In the genomic region with DNA sequence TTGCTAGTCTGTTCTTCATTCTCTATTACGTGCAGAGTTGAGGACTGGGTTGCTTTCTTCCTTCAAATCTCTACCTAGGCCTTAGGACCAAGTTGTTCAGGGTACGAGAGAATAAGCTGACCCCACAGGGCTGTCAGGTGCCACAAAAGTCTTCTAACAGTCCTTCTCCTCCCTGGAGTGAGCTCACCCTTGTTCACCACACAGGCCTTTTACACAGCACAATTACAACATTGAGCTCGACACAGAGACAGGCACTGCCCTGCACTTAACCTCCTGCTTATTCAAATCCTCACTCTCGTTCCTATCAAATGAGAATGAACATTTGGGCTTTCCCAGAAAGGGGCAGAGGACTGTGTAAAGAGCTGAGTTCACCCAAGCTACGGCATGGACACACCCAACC, we compare ENCODE assay signal across 14 cellular contexts. TPM values are rescaled to one million over a fixed set of nuclear protein-coding genes. Genes with fewer than 3 reads are reported as not detected.
A peak's percentile ranks its signal among the peaks of the same experiment; 100 is the strongest.
DNase-seq lines count a peak whose midpoint lies in the region; ATAC-seq, FAIRE-seq and TF ChIP-seq lines count a peak whose summit lies in the region.
"Had no signal": no experiment of that assay in that cellular context is flagged by ENCODE, and none has a peak within 500 bp of the region (broad histone marks: within the 10 kb centered on the region; RNA-seq: fewer than 3 reads in every experiment).

No MANE protein-coding gene starts in this region.

- FAIRE-seq in GM12892 (lab: Jason Lieb, UNC) = no peak
- FAIRE-seq: frontal cortex had no signal

- intact Hi-C loops in CD14-positive monocyte (cut with micrococcal nuclease) = no loop called here
- intact Hi-C loops in natural killer cell (cut with micrococcal nuclease) = no loop called here

- H3K4me3 Mint-ChIP-seq in CD14-positive monocyte (peak overlapping the region in 1 of 2 donors; percentile 74), natural killer cell (no peak overlapping the region)
- no peak overlapping the region for H3K4me3 Mint-ChIP-seq in effector memory CD8-positive, alpha-beta T cell
- H3K4me3 Mint-ChIP-seq: activated B cell treated with CpG ODN at 0.5 μM for 24 hours had no signal

- H3K9me3 Mint-ChIP-seq in CD14-positive monocyte (no peaks in the 10 kb centered on the region), natural killer cell (no peaks in the 10 kb centered on the region)
- H3K9me3 Mint-ChIP-seq in effector memory CD8-positive, alpha-beta T cell = no peaks in the 10 kb centered on the region
- H3K9me3 Mint-ChIP-seq: activated B cell treated with CpG ODN at 0.5 μM for 24 hours had no signal

- H3K4me1 Mint-ChIP-seq in CD14-positive monocyte (peaks cover 53% of the 10 kb centered on the region), natural killer cell (peaks cover 70 to 83% of the 10 kb centered on the region in 2 donors)
- H3K4me1 Mint-ChIP-seq in effector memory CD8-positive, alpha-beta T cell (ENCODE audit: low read depth in 2 of 2) = peaks cover 52% of the 10 kb centered on the region in 2 donors

- DNase-seq in CD14-positive monocyte (ENCODE audit: low spot score) (no peak), NCI-H226 (peak; percentile 46), natural killer cell (no peak), SIG-M5 treated with dmso at 0.1 percent for 504 hours (lab: John Stamatoyannopoulos, UW; ENCODE audit: unreplicated experiment) (no peak), GM12892 (ENCODE audit: insufficient read length) (no peak)
- DNase-seq in effector memory CD8-positive, alpha-beta T cell = no peak
- DNase-seq in stimulated activated CD4-positive, alpha-beta T cell treated with anti-CD3 and anti-CD28 coated beads, Interleukin-2, amount 100 ng/mL, for 24 hours = no peak
- DNase-seq: activated B cell treated with CpG ODN at 0.5 μM for 24 hours, NCI-H524 had no signal

- ATAC-seq in effector memory CD8-positive, alpha-beta T cell (replicated peaks) = no peak
- ATAC-seq in natural killer cell (no peak), GM19397 (IDR thresholded peaks at IDR 0.05; ENCODE audit: unreplicated experiment) (no peak)

- peaks cover 28% of the 10 kb centered on the region in 2 donors for H3K36me3 Mint-ChIP-seq in CD14-positive monocyte
- no peaks in the 10 kb centered on the region for H3K36me3 Mint-ChIP-seq in effector memory CD8-positive, alpha-beta T cell (ENCODE audit: insufficient read depth)
- no peaks in the 10 kb centered on the region for H3K36me3 Mint-ChIP-seq in natural killer cell

- TF ChIP-seq CTCF in CD14-positive monocyte (IDR thresholded peaks at IDR 0.05) (no peak), natural killer cell (IDR thresholded peaks at IDR 0.05) (no peak)

- H3K27ac Mint-ChIP-seq in CD14-positive monocyte (peak overlapping the region in 5 of 7 donors; percentile 4 to 89 (median 37)), natural killer cell (peak overlapping the region; percentile 89 to 94)
- peak overlapping the region; percentile 69 to 93 for H3K27ac Mint-ChIP-seq in effector memory CD8-positive, alpha-beta T cell

- no peak for TF ChIP-seq POLR2A in GM12892 (IDR thresholded peaks at IDR 0.05; ENCODE audit: low read depth, low read length)

- peaks cover 3 to 4% (median 4%) of the 10 kb centered on the region in 3 donors for H3K27me3 Mint-ChIP-seq in CD14-positive monocyte (ENCODE audit: low read depth in 3 of 3)
- no peaks in the 10 kb centered on the region for H3K27me3 Mint-ChIP-seq in effector memory CD8-positive, alpha-beta T cell
- H3K27me3 Mint-ChIP-seq in natural killer cell (ENCODE audit: low read depth in 2 of 2) = no peaks in the 10 kb centered on the region
- H3K27me3 Mint-ChIP-seq: activated B cell treated with CpG ODN at 0.5 μM for 24 hours had no signal

RNA-seq across cellular contexts. Expression of a gene that starts 2.4 kb away (rescaled TPM):
- 10 to 100 TPM in 1 of 2 donors, 1 to 10 TPM in 1; 3.2 to 10.4 TPM for polyA plus RNA-seq in CD14-positive monocyte
- 10 to 100 TPM; 19.3 to 38.5 (median 33.9) TPM for total RNA-seq in natural killer cell
- polyA plus RNA-seq in GM12892 (2012; ENCODE audit: missing spikeins) = 12.4 TPM

RNA-seq across cellular contexts. Expression of a gene that starts 35.8 kb away (rescaled TPM):
- 1 to 10 TPM; 1.9 to 2.3 TPM for polyA plus RNA-seq in CD14-positive monocyte
- total RNA-seq in natural killer cell = 10 to 100 TPM in 2 of 3 donors, 1 to 10 TPM in 1; 9.8 to 19.2 (median 13.6) TPM
- 1.8 TPM for polyA plus RNA-seq in GM12892 (2012; ENCODE audit: missing spikeins)
- total RNA-seq: ascending aorta had no signal

RNA-seq across cellular contexts. Expression of a gene that starts 42.3 kb away (rescaled TPM):
- polyA plus RNA-seq in CD14-positive monocyte = 1 to 10 TPM in 1 of 2 donors, under 1 TPM in 1; 0.67 to 3.0 TPM
- total RNA-seq in natural killer cell = under 1 TPM in 2 of 3 donors, not detected in 1; 0.53 to 0.66 TPM
- polyA plus RNA-seq in GM12892 (2012; ENCODE audit: missing spikeins) = not detected
- total RNA-seq: activated B cell treated with CpG ODN at 0.5 μM for 24 hours, ascending aorta, Daoy, frontal cortex, H7 had no signal

Comparison
In these comparisons a context has a peak if more than half of its experiments do, and no peak if none do; other contexts are left out.
1. H3K27ac Mint-ChIP-seq: peak in every context shown above with its lines; median percentile 92 in natural killer cell; 81 in effector memory CD8-positive, alpha-beta T cell; 37 in CD14-positive monocyte.